In the genomic region with DNA sequence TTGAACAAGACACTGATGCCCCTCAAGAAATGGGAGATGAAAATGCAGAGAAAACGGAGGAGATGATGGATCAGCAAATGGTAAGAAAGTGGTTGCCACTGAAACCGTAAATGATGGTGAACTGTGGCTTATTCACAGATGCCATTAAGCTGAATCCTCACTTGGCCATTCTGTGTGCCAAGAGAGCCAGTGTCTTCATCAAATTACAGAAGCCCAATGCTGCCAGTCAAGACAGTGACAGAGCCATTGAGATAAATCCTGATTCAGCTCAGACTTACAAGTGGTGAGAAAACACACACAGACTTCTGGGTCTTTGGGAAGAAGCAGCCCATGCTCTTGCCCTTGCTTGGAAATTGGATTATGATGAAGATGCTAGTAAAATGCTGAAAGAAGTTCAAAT, we compare ENCODE assay signal across 18 cellular contexts. TPM values are rescaled to one million over a fixed set of nuclear protein-coding genes. Genes with fewer than 3 reads are reported as not detected.
DNase-seq lines count a peak whose midpoint lies in the region; ATAC-seq and TF ChIP-seq lines count a peak whose summit lies in the region.
"Had no signal": no experiment of that assay in that cellular context is flagged by ENCODE, and none has a peak within 500 bp of the region (broad histone marks: within the 10 kb centered on the region; RNA-seq: fewer than 3 reads in every experiment).

No MANE protein-coding gene starts in this region.

- TF ChIP-seq CTCF in HFFc6 (IDR thresholded peaks at IDR 0.05) (no peak), WTC11 (IDR thresholded peaks at IDR 0.05) (no peak), foreskin fibroblast (IDR thresholded peaks at IDR 0.05; ENCODE audit: low read depth, low read length) (no peak)

- CTCF ChIA-PET in WTC11 (lab: Charles Lee) = no interaction called here

- H3K4me1 Mint-ChIP-seq in HFFc6 (ENCODE audit: low read depth) (peaks cover 22% of the 10 kb centered on the region), WTC11 (peaks cover 13% of the 10 kb centered on the region)

- POLR2A ChIA-PET in WTC11 (lab: Charles Lee) = no interaction called here

- H3K27ac Mint-ChIP-seq in HFFc6 = peak overlapping the region; percentile 85
- peak overlapping the region; percentile 83; the same call in 1 of the 2 replicates for H3K27ac Mint-ChIP-seq in WTC11
- H3K27ac Mint-ChIP-seq: IgD-negative memory B cell had no signal

- no peak overlapping the region for H3K4me3 ChIP-seq in foreskin fibroblast (ENCODE audit: low read depth in 1 of 2, low read length in 2 of 2)
- H3K4me3 ChIP-seq: tibial nerve had no signal

- DNase-seq in ACHN = peak; percentile 49
- DNase-seq in HFFc6 = peak; percentile 60
- DNase-seq in WTC11 (ENCODE audit: low spot score) = no peak
- peak; percentile 37 to 54 for DNase-seq in foreskin fibroblast
- DNase-seq in medulla oblongata (ENCODE audit: extremely low spot score) = no peak
- no peak for DNase-seq in KG1 (lab: John Stamatoyannopoulos, UW)
- DNase-seq: activated gamma-delta T cell; AML-193; NCI-H2227 treated with DMSO at 0.1 percent for 48 hours; stimulated activated CD4-positive, alpha-beta T cell treated with anti-CD3 and anti-CD28 coated beads, Interleukin-4, amount 100 ng/mL, for 1 hour; WERI-Rb-1 had no signal

- H3K36me3 Mint-ChIP-seq in HFFc6 (ENCODE audit: low read depth) (no peaks in the 10 kb centered on the region), WTC11 (no peaks in the 10 kb centered on the region; the same call in 1 of the 2 replicates)
- H3K36me3 Mint-ChIP-seq: IgD-negative memory B cell had no signal

- no peaks in the 10 kb centered on the region for H3K9me3 Mint-ChIP-seq in HFFc6
- peaks cover 10% of the 10 kb centered on the region for H3K9me3 Mint-ChIP-seq in WTC11

- peaks cover 2% of the 10 kb centered on the region for H3K27me3 Mint-ChIP-seq in HFFc6 (ENCODE audit: insufficient read depth)
- no peaks in the 10 kb centered on the region for H3K27me3 Mint-ChIP-seq in WTC11 (ENCODE audit: low read depth)
- H3K27me3 Mint-ChIP-seq: IgD-negative memory B cell had no signal

- H3K4me3 Mint-ChIP-seq in HFFc6 (peak overlapping the region; percentile 71), WTC11 (no peak overlapping the region)
- H3K4me3 Mint-ChIP-seq: IgD-negative memory B cell had no signal

- in situ Hi-C loops in ACHN (cut with HindIII; ENCODE audit: low pct_ligation_motif_present, low pct_unique_long_range_greater_than_20kb, low sequenced_read_pairs) = no loop called here

- ATAC-seq in WTC11 = no peak
- no peak for ATAC-seq in HG03159 (IDR thresholded peaks at IDR 0.05; ENCODE audit: unreplicated experiment)
- no peak for ATAC-seq in GM21723 (IDR thresholded peaks at IDR 0.05; ENCODE audit: unreplicated experiment)
- ATAC-seq: foreskin keratinocyte had no signal

TF ChIP-seq in WTC11, 78 proteins besides CTCF, POLR2A, EP300 and RAD21 (continues in another document):
- TF ChIP-seq SMAD4 (CRISPR knock-in tag; IDR thresholded peaks at IDR 0.05) (no peak), MYBL2 (CRISPR knock-in tag; IDR thresholded peaks at IDR 0.05) (no peak), JAZF1 (CRISPR knock-in tag; IDR thresholded peaks at IDR 0.05) (no peak), NR1H2 (CRISPR knock-in tag; IDR thresholded peaks at IDR 0.05) (no peak), NR2C2 (CRISPR knock-in tag; IDR thresholded peaks at IDR 0.05) (no peak)
- TF ChIP-seq, protein P1, sequence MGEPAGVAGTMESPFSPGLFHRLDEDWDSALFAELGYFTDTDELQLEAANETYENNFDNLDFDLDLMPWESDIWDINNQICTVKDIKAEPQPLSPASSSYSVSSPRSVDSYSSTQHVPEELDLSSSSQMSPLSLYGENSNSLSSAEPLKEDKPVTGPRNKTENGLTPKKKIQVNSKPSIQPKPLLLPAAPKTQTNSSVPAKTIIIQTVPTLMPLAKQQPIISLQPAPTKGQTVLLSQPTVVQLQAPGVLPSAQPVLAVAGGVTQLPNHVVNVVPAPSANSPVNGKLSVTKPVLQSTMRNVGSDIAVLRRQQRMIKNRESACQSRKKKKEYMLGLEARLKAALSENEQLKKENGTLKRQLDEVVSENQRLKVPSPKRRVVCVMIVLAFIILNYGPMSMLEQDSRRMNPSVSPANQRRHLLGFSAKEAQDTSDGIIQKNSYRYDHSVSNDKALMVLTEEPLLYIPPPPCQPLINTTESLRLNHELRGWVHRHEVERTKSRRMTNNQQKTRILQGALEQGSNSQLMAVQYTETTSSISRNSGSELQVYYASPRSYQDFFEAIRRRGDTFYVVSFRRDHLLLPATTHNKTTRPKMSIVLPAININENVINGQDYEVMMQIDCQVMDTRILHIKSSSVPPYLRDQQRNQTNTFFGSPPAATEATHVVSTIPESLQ (CRISPR knock-in tag; IDR thresholded peaks at IDR 0.05) = no peak
- TF ChIP-seq, protein P2, sequence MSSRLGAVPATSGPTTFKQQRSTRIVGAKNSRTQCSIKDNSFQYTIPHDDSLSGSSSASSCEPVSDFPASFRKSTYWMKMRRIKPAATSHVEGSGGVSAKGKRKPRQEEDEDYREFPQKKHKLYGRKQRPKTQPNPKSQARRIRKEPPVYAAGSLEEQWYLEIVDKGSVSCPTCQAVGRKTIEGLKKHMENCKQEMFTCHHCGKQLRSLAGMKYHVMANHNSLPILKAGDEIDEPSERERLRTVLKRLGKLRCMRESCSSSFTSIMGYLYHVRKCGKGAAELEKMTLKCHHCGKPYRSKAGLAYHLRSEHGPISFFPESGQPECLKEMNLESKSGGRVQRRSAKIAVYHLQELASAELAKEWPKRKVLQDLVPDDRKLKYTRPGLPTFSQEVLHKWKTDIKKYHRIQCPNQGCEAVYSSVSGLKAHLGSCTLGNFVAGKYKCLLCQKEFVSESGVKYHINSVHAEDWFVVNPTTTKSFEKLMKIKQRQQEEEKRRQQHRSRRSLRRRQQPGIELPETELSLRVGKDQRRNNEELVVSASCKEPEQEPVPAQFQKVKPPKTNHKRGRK (CRISPR knock-in tag; IDR thresholded peaks at IDR 0.05; ENCODE audit: borderline replicate concordance) = no peak
- TF ChIP-seq, protein P3, sequence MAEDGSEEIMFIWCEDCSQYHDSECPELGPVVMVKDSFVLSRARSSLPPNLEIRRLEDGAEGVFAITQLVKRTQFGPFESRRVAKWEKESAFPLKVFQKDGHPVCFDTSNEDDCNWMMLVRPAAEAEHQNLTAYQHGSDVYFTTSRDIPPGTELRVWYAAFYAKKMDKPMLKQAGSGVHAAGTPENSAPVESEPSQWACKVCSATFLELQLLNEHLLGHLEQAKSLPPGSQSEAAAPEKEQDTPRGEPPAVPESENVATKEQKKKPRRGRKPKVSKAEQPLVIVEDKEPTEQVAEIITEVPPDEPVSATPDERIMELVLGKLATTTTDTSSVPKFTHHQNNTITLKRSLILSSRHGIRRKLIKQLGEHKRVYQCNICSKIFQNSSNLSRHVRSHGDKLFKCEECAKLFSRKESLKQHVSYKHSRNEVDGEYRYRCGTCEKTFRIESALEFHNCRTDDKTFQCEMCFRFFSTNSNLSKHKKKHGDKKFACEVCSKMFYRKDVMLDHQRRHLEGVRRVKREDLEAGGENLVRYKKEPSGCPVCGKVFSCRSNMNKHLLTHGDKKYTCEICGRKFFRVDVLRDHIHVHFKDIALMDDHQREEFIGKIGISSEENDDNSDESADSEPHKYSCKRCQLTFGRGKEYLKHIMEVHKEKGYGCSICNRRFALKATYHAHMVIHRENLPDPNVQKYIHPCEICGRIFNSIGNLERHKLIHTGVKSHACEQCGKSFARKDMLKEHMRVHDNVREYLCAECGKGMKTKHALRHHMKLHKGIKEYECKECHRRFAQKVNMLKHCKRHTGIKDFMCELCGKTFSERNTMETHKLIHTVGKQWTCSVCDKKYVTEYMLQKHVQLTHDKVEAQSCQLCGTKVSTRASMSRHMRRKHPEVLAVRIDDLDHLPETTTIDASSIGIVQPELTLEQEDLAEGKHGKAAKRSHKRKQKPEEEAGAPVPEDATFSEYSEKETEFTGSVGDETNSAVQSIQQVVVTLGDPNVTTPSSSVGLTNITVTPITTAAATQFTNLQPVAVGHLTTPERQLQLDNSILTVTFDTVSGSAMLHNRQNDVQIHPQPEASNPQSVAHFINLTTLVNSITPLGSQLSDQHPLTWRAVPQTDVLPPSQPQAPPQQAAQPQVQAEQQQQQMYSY (CRISPR knock-in tag; IDR thresholded peaks at IDR 0.05) = no peak
- TF ChIP-seq, protein P4, sequence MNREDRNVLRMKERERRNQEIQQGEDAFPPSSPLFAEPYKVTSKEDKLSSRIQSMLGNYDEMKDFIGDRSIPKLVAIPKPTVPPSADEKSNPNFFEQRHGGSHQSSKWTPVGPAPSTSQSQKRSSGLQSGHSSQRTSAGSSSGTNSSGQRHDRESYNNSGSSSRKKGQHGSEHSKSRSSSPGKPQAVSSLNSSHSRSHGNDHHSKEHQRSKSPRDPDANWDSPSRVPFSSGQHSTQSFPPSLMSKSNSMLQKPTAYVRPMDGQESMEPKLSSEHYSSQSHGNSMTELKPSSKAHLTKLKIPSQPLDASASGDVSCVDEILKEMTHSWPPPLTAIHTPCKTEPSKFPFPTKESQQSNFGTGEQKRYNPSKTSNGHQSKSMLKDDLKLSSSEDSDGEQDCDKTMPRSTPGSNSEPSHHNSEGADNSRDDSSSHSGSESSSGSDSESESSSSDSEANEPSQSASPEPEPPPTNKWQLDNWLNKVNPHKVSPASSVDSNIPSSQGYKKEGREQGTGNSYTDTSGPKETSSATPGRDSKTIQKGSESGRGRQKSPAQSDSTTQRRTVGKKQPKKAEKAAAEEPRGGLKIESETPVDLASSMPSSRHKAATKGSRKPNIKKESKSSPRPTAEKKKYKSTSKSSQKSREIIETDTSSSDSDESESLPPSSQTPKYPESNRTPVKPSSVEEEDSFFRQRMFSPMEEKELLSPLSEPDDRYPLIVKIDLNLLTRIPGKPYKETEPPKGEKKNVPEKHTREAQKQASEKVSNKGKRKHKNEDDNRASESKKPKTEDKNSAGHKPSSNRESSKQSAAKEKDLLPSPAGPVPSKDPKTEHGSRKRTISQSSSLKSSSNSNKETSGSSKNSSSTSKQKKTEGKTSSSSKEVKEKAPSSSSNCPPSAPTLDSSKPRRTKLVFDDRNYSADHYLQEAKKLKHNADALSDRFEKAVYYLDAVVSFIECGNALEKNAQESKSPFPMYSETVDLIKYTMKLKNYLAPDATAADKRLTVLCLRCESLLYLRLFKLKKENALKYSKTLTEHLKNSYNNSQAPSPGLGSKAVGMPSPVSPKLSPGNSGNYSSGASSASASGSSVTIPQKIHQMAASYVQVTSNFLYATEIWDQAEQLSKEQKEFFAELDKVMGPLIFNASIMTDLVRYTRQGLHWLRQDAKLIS (CRISPR knock-in tag; IDR thresholded peaks at IDR 0.05; ENCODE audit: borderline replicate concordance) = no peak

RNA-seq across cellular contexts. Expression of a gene that starts 52.5 kb away (rescaled TPM):
- not detected for total RNA-seq in HFFc6 (2021; fragmentation: NEBNext Ultra II Directional; extraction: Animal tissue kit (Norgen Biotek cat#: 25700))
- not detected in 3 replicates for total RNA-seq in WTC11 (2021)
- total RNA-seq: foreskin keratinocyte, lung microvascular endothelial cell, sciatic nerve had no signal

RNA-seq across cellular contexts. Expression of a gene that starts 57.3 kb away (rescaled TPM):
- total RNA-seq in HFFc6 (2021; fragmentation: NEBNext Ultra II Directional; extraction: Animal tissue kit (Norgen Biotek cat#: 25700)) = 1 to 10 TPM; 3.3 to 5.2 (median 4.5) TPM
- 43.1 to 65.7 TPM (median 45.0 TPM) in 3 replicates for total RNA-seq in WTC11 (2021)

Comparison
In these comparisons a context has a peak if more than half of its experiments do, and no peak if none do; other contexts are left out.
1. DNase-seq: peak in ACHN (single experiment), HFFc6 (single experiment) and foreskin fibroblast (2 of 2); none in WTC11 (single experiment), medulla oblongata (single experiment) and KG1 (single experiment).